Comparison of ENCODE assay signal across 14 cellular contexts in genomic region chr1:54324750-54325704, GRCh38.
DNase-seq lines count a peak whose midpoint lies in the region; ATAC-seq and TF ChIP-seq lines count a peak whose summit lies in the region.
"Had no signal": no experiment of that assay in that cellular context is flagged by ENCODE, and none has a peak within 500 bp of the region (broad histone marks: within the 10 kb centered on the region; RNA-seq: fewer than 3 reads in every experiment).

No MANE protein-coding gene starts in this region.

- H3K36me3 ChIP-seq in colonic mucosa: no peaks in the 10 kb centered on the region
- H3K36me3 ChIP-seq in gastrocnemius medialis: no peaks in the 10 kb centered on the region

- peaks cover 11% of the 10 kb centered on the region for H3K4me1 ChIP-seq in colonic mucosa
- peaks cover 74 to 78% of the 10 kb centered on the region in 2 donors for H3K4me1 ChIP-seq in gastrocnemius medialis

- TF ChIP-seq CTCF in colonic mucosa (IDR thresholded peaks at IDR 0.05): no peak
- no peak for TF ChIP-seq CTCF in gastrocnemius medialis (IDR thresholded peaks at IDR 0.05 in 4 of 5, conservative IDR thresholded peaks at IDR 0.05 in 1 of 5)

- H3K9ac ChIP-seq in colonic mucosa (ENCODE audit: low read depth in 2 of 2, low read length in 2 of 2): no peak overlapping the region

- ATAC-seq in gastrocnemius medialis (peak; percentile 17 to 47), GM21360 (IDR thresholded peaks at IDR 0.05; ENCODE audit: unreplicated experiment) (no peak)
- ATAC-seq: stimulated activated naive CD8-positive, alpha-beta T cell treated with anti-CD3 and anti-CD28 coated beads, Interleukin-15, Interleukin-2, amounts not matched to agents 100 U/mL and 50 U/mL, for 24 hours had no signal

- peak overlapping the region; percentile 40 for H3K27ac ChIP-seq in colonic mucosa
- peak overlapping the region; percentile 65 to 81 (median 74) for H3K27ac ChIP-seq in gastrocnemius medialis
- H3K27ac ChIP-seq: C4-2B, PC-9, VCaP had no signal

- intact Hi-C loops in colonic mucosa (cut with DNase I) (no loop called here), gastrocnemius medialis (cut with DNase I; ENCODE audit: low total_unique reads) (no loop called here)

- no peak overlapping the region for H3K4me3 ChIP-seq in colonic mucosa
- H3K4me3 ChIP-seq in gastrocnemius medialis: no peak overlapping the region
- H3K4me3 ChIP-seq: PC-9 had no signal

- H3K27me3 ChIP-seq in colonic mucosa (no peaks in the 10 kb centered on the region), gastrocnemius medialis (no peaks in the 10 kb centered on the region)

- TF ChIP-seq POLR2A in gastrocnemius medialis (IDR thresholded peaks at IDR 0.05): no peak

- in situ Hi-C loops in gastrocnemius medialis (cut with MboI; ENCODE audit: low sequenced_read_pairs in 4 of 4): no loop called here

- no peaks in the 10 kb centered on the region for H3K9me3 ChIP-seq in colonic mucosa
- H3K9me3 ChIP-seq in gastrocnemius medialis: no peaks in the 10 kb centered on the region

- DNase-seq in HCEC 1CT (peak; percentile 3), colonic mucosa (no peak), inferior parietal cortex (ENCODE audit: extremely low spot score) (peak; percentile 27), gastrocnemius medialis (no peak), DMS53 (lab: John Stamatoyannopoulos, UW) (no peak), globus pallidus (ENCODE audit: low spot score) (no peak)
- no peak for DNase-seq in activated CD4-positive, alpha-beta T cell treated with anti-CD3 and anti-CD28 coated beads, Interleukin-2, amount 50 U/mL, for 1 hour
- DNase-seq: activated effector memory CD4-positive, alpha-beta T cell treated with Interleukin-2 at 50 U/mL for 16 hours; NCI-H1694; PC-9; stimulated activated naive CD8-positive, alpha-beta T cell treated with anti-CD3 and anti-CD28 coated beads, Interleukin-15, Interleukin-2, amounts not matched to agents 100 U/mL and 50 U/mL, for 24 hours had no signal

Comparison
In these comparisons a context has a peak if more than half of its experiments do, and no peak if none do; other contexts are left out.
1. DNase-seq: peak in HCEC 1CT (single experiment) and inferior parietal cortex (single experiment); none in colonic mucosa (single experiment), gastrocnemius medialis (0 of 2), DMS53 (single experiment), globus pallidus (single experiment) and activated CD4-positive, alpha-beta T cell treated with anti-CD3 and anti-CD28 coated beads, Interleukin-2, amount 50 U/mL, for 1 hour (single experiment).